18 cellular contexts compared by ENCODE assay signal in genomic region chr3:146247906-146248305, GRCh38. TPM values are rescaled to one million over a fixed set of nuclear protein-coding genes. Genes with fewer than 3 reads are reported as not detected.
DNase-seq lines count a peak whose midpoint lies in the region; ATAC-seq and TF ChIP-seq lines count a peak whose summit lies in the region.
"Had no signal": no experiment of that assay in that cellular context is flagged by ENCODE, and none has a peak within 500 bp of the region (broad histone marks: within the 10 kb centered on the region; RNA-seq: fewer than 3 reads in every experiment).

No MANE protein-coding gene starts in this region.

- H4K20me1 ChIP-seq in GM23248 (ENCODE audit: insufficient read depth): no peaks in the 10 kb centered on the region

- no peaks in the 10 kb centered on the region for H3K36me3 ChIP-seq in GM23248 (ENCODE audit: low read depth)
- peaks cover 0 to 16% (median 0%) of the 10 kb centered on the region in 3 donors for H3K36me3 ChIP-seq in tibial nerve
- no peaks in the 10 kb centered on the region for H3K36me3 ChIP-seq in suprapubic skin

- no peak overlapping the region for H3K4me3 Mint-ChIP-seq in CD14-positive monocyte
- H3K4me3 Mint-ChIP-seq: CD4-positive, CD25-positive, alpha-beta regulatory T cell had no signal

- no peaks in the 10 kb centered on the region for H3K9me3 ChIP-seq in GM23248 (ENCODE audit: low read depth)
- no peaks in the 10 kb centered on the region for H3K9me3 ChIP-seq in tibial nerve
- no peaks in the 10 kb centered on the region for H3K9me3 ChIP-seq in suprapubic skin

- H3K4me1 ChIP-seq in GM23248 (ENCODE audit: insufficient read depth) (peaks cover 29% of the 10 kb centered on the region), tibial nerve (peaks cover 0 to 67% (median 0%) of the 10 kb centered on the region in 4 donors), suprapubic skin (peaks cover 6% of the 10 kb centered on the region)
- H3K4me1 ChIP-seq: Caco-2 had no signal

- peaks cover 34% of the 10 kb centered on the region for H3K79me2 ChIP-seq in GM23248 (ENCODE audit: insufficient read depth)

- no peak overlapping the region for H3K9ac ChIP-seq in GM23248

- H3K27ac ChIP-seq in GM23248 (no peak overlapping the region), coronary artery (peak overlapping the region; percentile 21 to 33), tibial nerve (peak overlapping the region in 2 of 4 donors; percentile 97 to 99), suprapubic skin (no peak overlapping the region)

- peak overlapping the region; percentile 87 for H3K4me2 ChIP-seq in GM23248 (ENCODE audit: unreplicated experiment)

- in situ Hi-C loops in GM23248 (cut with MboI): no loop called here

- no peak overlapping the region for H2AFZ ChIP-seq in GM23248

- ATAC-seq in GM21367 (IDR thresholded peaks at IDR 0.05; ENCODE audit: unreplicated experiment) (no peak), left colon (no peak)

- H3K27me3 Mint-ChIP-seq in CD14-positive monocyte (ENCODE audit: low read depth in 3 of 3): peaks cover 8 to 19% (median 11%) of the 10 kb centered on the region in 3 donors

- no peaks in the 10 kb centered on the region for H3K9me3 Mint-ChIP-seq in CD14-positive monocyte
- H3K9me3 Mint-ChIP-seq: CD4-positive, CD25-positive, alpha-beta regulatory T cell had no signal

- no peak for TF ChIP-seq CTCF in coronary artery (IDR thresholded peaks at IDR 0.05)
- TF ChIP-seq CTCF in tibial nerve (IDR thresholded peaks at IDR 0.05): no peak
- no peak for TF ChIP-seq CTCF in CD14-positive monocyte (IDR thresholded peaks at IDR 0.05)
- TF ChIP-seq CTCF in suprapubic skin (IDR thresholded peaks at IDR 0.05): no peak

- H3K36me3 Mint-ChIP-seq in CD14-positive monocyte: no peaks in the 10 kb centered on the region
- H3K36me3 Mint-ChIP-seq: CD4-positive, CD25-positive, alpha-beta regulatory T cell had no signal

- 100% methylated on average over 1 of the region's 1 CpG for WGBS in GM23248 (ENCODE audit: low coverage in 1 of 2, low lambda C conversion rate in 2 of 2, missing lambda C conversion rate in 2 of 2), 2 experiments
- 73 to 88% methylated on average over 1 of the region's 1 CpG for WGBS in tibial nerve, 2 donors
- WGBS in suprapubic skin: 97% methylated on average over 1 of the region's 1 CpG

- H3K9me2 ChIP-seq in GM23248 (ENCODE audit: insufficient read depth): no peaks in the 10 kb centered on the region

- H3K27me3 ChIP-seq in GM23248 (replicated peaks; ENCODE audit: insufficient read depth) (no peaks in the 10 kb centered on the region), tibial nerve (no peaks in the 10 kb centered on the region), suprapubic skin (no peaks in the 10 kb centered on the region)

- H3K4me3 ChIP-seq in GM23248 (peak overlapping the region; percentile 94; the same call in 1 of the 2 replicates), coronary artery (peak overlapping the region; percentile 98), tibial nerve (peak overlapping the region in 3 of 4 donors; percentile 1 to 96 (median 10)), suprapubic skin (no peak overlapping the region)

- H3K27ac Mint-ChIP-seq in CD14-positive monocyte: no peak overlapping the region
- H3K27ac Mint-ChIP-seq: CD4-positive, CD25-positive, alpha-beta regulatory T cell had no signal

- TF ChIP-seq POLR2A in tibial nerve (IDR thresholded peaks at IDR 0.05) (no peak), suprapubic skin (IDR thresholded peaks at IDR 0.05) (no peak)

- DNase-seq in GM23248 (no peak), coronary artery (ENCODE audit: low spot score) (no peak), iris pigment epithelial cell (ENCODE audit: low read depth) (peak; percentile 30), tibial nerve (ENCODE audit: low spot score in 2 of 2) (no peak), CD14-positive monocyte (ENCODE audit: low spot score) (no peak), suprapubic skin (ENCODE audit: low spot score in 2 of 2) (no peak), left colon (no peak)
- DNase-seq: ACHN; AML-193; Caco-2; CD4-positive, CD25-positive, alpha-beta regulatory T cell; H7; KBM-7; NCI-H1436 treated with DMSO at 0.1 percent for 48 hours; NCI-H2081 treated with DMSO at 0.1 percent for 48 hours; NCI-H510A treated with DMSO at 0.1 percent for 48 hours; NCI-H82 had no signal

- H3F3A ChIP-seq in GM23248 (ENCODE audit: insufficient read depth): no peaks in the 10 kb centered on the region

- H3K4me1 Mint-ChIP-seq in CD14-positive monocyte: peaks cover 11% of the 10 kb centered on the region

- no peak for TF ChIP-seq EP300 in tibial nerve (IDR thresholded peaks at IDR 0.05)
- TF ChIP-seq EP300 in suprapubic skin (IDR thresholded peaks at IDR 0.05): no peak

- intact Hi-C loops in CD14-positive monocyte (cut with micrococcal nuclease) (no loop called here), left colon (cut with DNase I, micrococcal nuclease) (no loop called here)

RNA-seq across cellular contexts. Expression of gene PLSCR4, which starts 3.0 kb away (rescaled TPM):
- 51.2 and 63.4 TPM in 2 replicates for total RNA-seq in GM23248 (2014; rRNA removed; shearing (Covaris generic))
- 38.2 and 40.3 TPM in 2 replicates for polyA plus RNA-seq in GM23248 (2016; fragmentation: Nextera tagmentation; extraction: Ambion mirVana)
- 100 to 1,000 TPM in 3 of 4 donors, 10 to 100 TPM in 1; 85.8 to 217 (median 128) TPM for total RNA-seq in tibial nerve
- polyA plus RNA-seq in CD14-positive monocyte: not detected
- 10 to 100 TPM; 16.4 to 37.3 (median 23.7) TPM for total RNA-seq in suprapubic skin
- total RNA-seq in left colon: 10 to 100 TPM; 47.0 to 51.9 TPM
- total RNA-seq: CD4-positive, CD25-positive, alpha-beta regulatory T cell had no signal
- polyA plus RNA-seq: CD4-positive, CD25-positive, alpha-beta regulatory T cell had no signal

Comparison
In these comparisons a context has a peak if more than half of its experiments do, and no peak if none do; other contexts are left out.
1. H3K27ac ChIP-seq: peak in coronary artery (2 of 2); none in GM23248 (single experiment) and suprapubic skin (single experiment).